Comparison of ENCODE assay signal across 8 cellular contexts in genomic region chr11:3037041-3037944, GRCh38. TPM values are rescaled to one million over a fixed set of nuclear protein-coding genes. Genes with fewer than 3 reads are reported as not detected.
A peak's percentile ranks its signal among the peaks of the same experiment; 100 is the strongest.
DNase-seq lines count a peak whose midpoint lies in the region; ATAC-seq and TF ChIP-seq lines count a peak whose summit lies in the region.

No MANE protein-coding gene starts in this region.

- H3K4me1 Mint-ChIP-seq in GM23338 = no peaks in the 10 kb centered on the region

- peaks cover 35% of the 10 kb centered on the region for H4K20me1 ChIP-seq in GM23338 (replicated peaks; ENCODE audit: insufficient read depth)

- H3K9me3 ChIP-seq in thoracic aorta = no peaks in the 10 kb centered on the region

- peaks cover 77% of the 10 kb centered on the region for H3K36me3 ChIP-seq in GM23338 (ENCODE audit: insufficient read depth)
- H3K36me3 ChIP-seq in thoracic aorta = peaks cover 37% of the 10 kb centered on the region

- H3K9me3 Mint-ChIP-seq in GM23338 = no peaks in the 10 kb centered on the region

- no peak overlapping the region for H2AFZ ChIP-seq in GM23338

- peaks cover 5% of the 10 kb centered on the region for H3K27me3 Mint-ChIP-seq in GM23338 (ENCODE audit: insufficient read depth, low read depth, poor library complexity)

- H3K4me3 ChIP-seq in AG09309 (ENCODE audit: control insufficient read depth, low read depth, low read length) = no peak overlapping the region
- no peak overlapping the region for H3K4me3 ChIP-seq in GM23338
- H3K4me3 ChIP-seq in thoracic aorta = no peak overlapping the region

- peak; percentile 98 for ATAC-seq in GM23338
- ATAC-seq in esophagus mucosa = peak; percentile 88
- ATAC-seq in thoracic aorta (ENCODE audit: insufficient number of reproducible peaks, low FRiP score, low read depth) = no peak
- no peak for ATAC-seq in HG03520 (IDR thresholded peaks at IDR 0.05; ENCODE audit: unreplicated experiment)

- no peak overlapping the region for H3K27ac ChIP-seq in GM23338 (ENCODE audit: low read depth)
- H3K27ac ChIP-seq in thoracic aorta = no peak overlapping the region

- H3K4me2 ChIP-seq in GM23338 = no peak overlapping the region

- peaks cover 93% of the 10 kb centered on the region for H3K36me3 Mint-ChIP-seq in GM23338 (ENCODE audit: low read depth)

- H3K4me3 Mint-ChIP-seq in GM23338 = no peak overlapping the region

- TF ChIP-seq CTCF in AG09309 (IDR thresholded peaks at IDR 0.05; ENCODE audit: control insufficient read depth, insufficient read depth, low read depth, low read length, missing control alignments) (peak; percentile 83), GM23338 (conservative IDR thresholded peaks at IDR 0.05; ENCODE audit: low read depth in 2 of 2) (peak; percentile 74 to 89), thoracic aorta (IDR thresholded peaks at IDR 0.05) (peak; percentile 82)

- H3K27ac Mint-ChIP-seq in GM23338 = no peak overlapping the region

- no peaks in the 10 kb centered on the region for H3K9me2 ChIP-seq in GM23338 (ENCODE audit: insufficient read depth)

- H3K27me3 ChIP-seq in GM23338 (ENCODE audit: insufficient read depth) = no peaks in the 10 kb centered on the region
- no peaks in the 10 kb centered on the region for H3K27me3 ChIP-seq in thoracic aorta (replicated peaks; ENCODE audit: insufficient read depth)

- peaks cover 24% of the 10 kb centered on the region for H3F3A ChIP-seq in GM23338 (replicated peaks; ENCODE audit: low read depth)

- H3K4me1 ChIP-seq in GM23338 (ENCODE audit: insufficient read depth) (no peaks in the 10 kb centered on the region), thoracic aorta (ENCODE audit: control insufficient read depth in 1 of 2, low read depth in 2 of 2) (peaks cover 0 to 5% of the 10 kb centered on the region in 2 donors)

- DNase-seq in AG09309 (ENCODE audit: low read depth) (no peak), GM23338 (ENCODE audit: low spot score) (peak; percentile 96), NCI-H460 (ENCODE audit: extremely low read depth, low read depth) (peak; percentile 64), mucosa of gallbladder (ENCODE audit: low spot score) (peak; percentile 78), thoracic aorta (ENCODE audit: low spot score) (peak; percentile 58)
- peak; percentile 70 for DNase-seq in activated CD8-positive, alpha-beta memory T cell treated with anti-CD3 and anti-CD28 coated beads, Interleukin-2, amount 50 U/mL, for 48 hours

- H3K79me2 ChIP-seq in GM23338 (replicated peaks; ENCODE audit: insufficient read depth) = peaks cover 55% of the 10 kb centered on the region

TF ChIP-seq in GM23338, 12 proteins besides CTCF, POLR2A, EP300 and RAD21:
- no peak for TF ChIP-seq ZNF462 (CRISPR knock-in tag; IDR thresholded peaks at IDR 0.05)
- no peak for TF ChIP-seq JUNB (IDR thresholded peaks at IDR 0.05; ENCODE audit: unreplicated experiment)

RNA-seq across cellular contexts. Expression of gene CARS1, which starts 19.9 kb away (rescaled TPM):
- total RNA-seq in GM23338 (2014; rRNA removed; shearing (Covaris generic)) = 94.1 and 95.9 TPM in 2 replicates
- 71.0 and 72.9 TPM in 2 replicates for polyA plus RNA-seq in GM23338 (2016; fragmentation: Nextera tagmentation; extraction: Ambion mirVana)
- total RNA-seq in NCI-H460 (2014; rRNA removed; shearing (Covaris generic)) = 77.5 and 88.1 TPM in 2 replicates
- 80.9 and 92.0 TPM in 2 replicates for polyA plus RNA-seq in NCI-H460 (2014; cell fraction: nucleus; rRNA removed)
- total RNA-seq in esophagus mucosa (39.4 TPM), mucosa of gallbladder (39.9 TPM), thoracic aorta (10 to 100 TPM; 38.4 to 56.5 TPM)

RNA-seq across cellular contexts. Expression of gene NAP1L4, which starts 45.2 kb away (rescaled TPM):
- 181 and 183 TPM in 2 replicates for total RNA-seq in GM23338 (2014; rRNA removed; shearing (Covaris generic))
- 171 and 189 TPM in 2 replicates for polyA plus RNA-seq in GM23338 (2016; fragmentation: Nextera tagmentation; extraction: Ambion mirVana)
- total RNA-seq in NCI-H460 (2014; rRNA removed; shearing (Covaris generic)) = 65.7 and 69.7 TPM in 2 replicates
- 84.5 and 104 TPM in 2 replicates for polyA plus RNA-seq in NCI-H460 (2014; cell fraction: nucleus; rRNA removed)
- total RNA-seq in esophagus mucosa = 113 TPM
- 135 TPM for total RNA-seq in mucosa of gallbladder
- 10 to 100 TPM; 62.8 to 83.7 TPM for total RNA-seq in thoracic aorta

Comparison
In these comparisons a context has a peak if more than half of its experiments do, and no peak if none do; other contexts are left out.
1. ATAC-seq: peak in GM23338 (single experiment) and esophagus mucosa (single experiment); none in thoracic aorta (single experiment) and HG03520 (single experiment).
2. Peak in every context shown above with its lines, with median percentiles within 50 percentile points of each other: CTCF ChIP-seq.